ENCODE assay signal across 8 cellular contexts in the genomic region with DNA sequence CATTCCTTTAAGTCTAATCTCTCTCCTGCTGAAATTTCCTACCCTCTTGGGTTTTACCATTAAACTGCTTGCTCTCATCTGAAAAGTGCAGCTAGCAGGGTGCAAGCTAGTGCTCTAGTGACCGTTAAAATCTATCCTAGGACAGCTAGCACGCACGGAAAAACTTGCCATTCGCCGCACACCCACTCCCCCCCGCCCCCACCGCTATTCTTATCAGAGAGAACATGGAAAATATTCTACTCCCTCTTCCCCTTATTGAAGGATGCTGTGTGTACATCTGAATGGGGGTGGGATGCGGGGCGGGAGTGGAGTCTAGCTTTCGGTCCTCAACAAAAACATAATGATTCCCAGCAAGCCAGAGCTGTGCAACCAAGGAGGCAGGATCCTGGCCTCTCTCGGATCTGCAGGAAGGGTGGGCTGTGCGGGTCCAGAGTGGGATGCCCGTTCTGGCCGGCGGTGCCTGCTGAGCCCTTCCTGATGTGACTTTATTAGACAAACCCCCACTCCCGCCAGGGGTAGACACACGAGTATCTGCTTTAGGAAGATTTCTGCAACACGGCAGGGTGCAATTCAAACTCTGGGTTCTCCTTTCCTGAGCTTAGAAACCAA. TPM values are rescaled to one million over a fixed set of nuclear protein-coding genes. Genes with fewer than 3 reads are reported as not detected.
DNase-seq lines count a peak whose midpoint lies in the region; ATAC-seq and TF ChIP-seq lines count a peak whose summit lies in the region.

No MANE protein-coding gene starts in this region.

- H3K36me3 Mint-ChIP-seq in CD4-positive, CD25-positive, alpha-beta regulatory T cell, result no peaks in the 10 kb centered on the region
- H3K36me3 Mint-ChIP-seq in HFFc6 (ENCODE audit: low read depth), result no peaks in the 10 kb centered on the region
- no peaks in the 10 kb centered on the region for H3K36me3 Mint-ChIP-seq in nephron progenitor cell (ENCODE audit: low read depth)

- peaks cover 0 to 27% (median 7%) of the 10 kb centered on the region in 4 donors for H3K4me1 Mint-ChIP-seq in CD4-positive, CD25-positive, alpha-beta regulatory T cell
- H3K4me1 Mint-ChIP-seq in HFFc6 (ENCODE audit: low read depth) (no peaks in the 10 kb centered on the region), nephron progenitor cell (peaks cover 16% of the 10 kb centered on the region)

- H3K27ac ChIP-seq in CD4-positive, CD25-positive, alpha-beta regulatory T cell (ENCODE audit: insufficient read depth, low read length, poor library complexity, severe bottlenecking), result no peak overlapping the region
- no peak overlapping the region for H3K27ac ChIP-seq in brain microvascular endothelial cell

- peaks cover 25% of the 10 kb centered on the region for H3K4me1 ChIP-seq in CD4-positive, CD25-positive, alpha-beta regulatory T cell (ENCODE audit: control insufficient read depth, insufficient read depth, low read length, poor library complexity, severe bottlenecking)

- H3K27me3 ChIP-seq in CD4-positive, CD25-positive, alpha-beta regulatory T cell (ENCODE audit: control insufficient read depth, insufficient read depth, low read length), result peaks cover 29% of the 10 kb centered on the region
- peaks cover 34% of the 10 kb centered on the region for H3K27me3 ChIP-seq in brain microvascular endothelial cell (replicated peaks)

- TF ChIP-seq CTCF in HFFc6 (IDR thresholded peaks at IDR 0.05) (no peak), brain microvascular endothelial cell (IDR thresholded peaks at IDR 0.05; ENCODE audit: low read depth, low read length, missing control alignments) (no peak), nephron progenitor cell (IDR thresholded peaks at IDR 0.05) (no peak)

- no peak for ATAC-seq in CD4-positive, CD25-positive, alpha-beta regulatory T cell (ENCODE audit: low read depth in 2 of 2)

- H3K4me3 ChIP-seq in CD4-positive, CD25-positive, alpha-beta regulatory T cell (ENCODE audit: low read depth, low read length), result no peak overlapping the region
- peak overlapping the region; percentile 46 for H3K4me3 ChIP-seq in brain microvascular endothelial cell (ENCODE audit: low read depth, low read length)

- H3K9me3 Mint-ChIP-seq in CD4-positive, CD25-positive, alpha-beta regulatory T cell, result peaks cover 0 to 3% (median 0%) of the 10 kb centered on the region in 7 donors
- H3K9me3 Mint-ChIP-seq in HFFc6 (no peaks in the 10 kb centered on the region; the same call in 1 of the 2 replicates), nephron progenitor cell (peaks cover 9% of the 10 kb centered on the region)

- in situ Hi-C loops in brain microvascular endothelial cell (cut with HindIII; ENCODE audit: low pct_ligation_motif_present, low sequenced_read_pairs), result no loop called here

- H3K27ac Mint-ChIP-seq in CD4-positive, CD25-positive, alpha-beta regulatory T cell, result no peak overlapping the region
- H3K27ac Mint-ChIP-seq in HFFc6 (no peak overlapping the region), nephron progenitor cell (no peak overlapping the region)

- no peaks in the 10 kb centered on the region for H3K9me3 ChIP-seq in CD4-positive, CD25-positive, alpha-beta regulatory T cell (ENCODE audit: control insufficient read depth in 2 of 2, low read length in 2 of 2)

- H3K36me3 ChIP-seq in CD4-positive, CD25-positive, alpha-beta regulatory T cell (ENCODE audit: control insufficient read depth, insufficient read depth, low read length), result no peaks in the 10 kb centered on the region
- no peaks in the 10 kb centered on the region for H3K36me3 ChIP-seq in brain microvascular endothelial cell (replicated peaks)

- H3K27me3 Mint-ChIP-seq in CD4-positive, CD25-positive, alpha-beta regulatory T cell, result peaks cover 72% of the 10 kb centered on the region
- peaks cover 28% of the 10 kb centered on the region for H3K27me3 Mint-ChIP-seq in HFFc6 (ENCODE audit: insufficient read depth)
- H3K27me3 Mint-ChIP-seq in nephron progenitor cell (ENCODE audit: low read depth, poor library complexity), result peaks cover 75% of the 10 kb centered on the region

- peak overlapping the region; percentile 1 to 58 (median 48) for H3K4me3 Mint-ChIP-seq in CD4-positive, CD25-positive, alpha-beta regulatory T cell
- H3K4me3 Mint-ChIP-seq in HFFc6, result peak overlapping the region; percentile 76
- H3K4me3 Mint-ChIP-seq in nephron progenitor cell, result peak overlapping the region; percentile 65

- DNase-seq in CD4-positive, CD25-positive, alpha-beta regulatory T cell, result no peak
- no peak for DNase-seq in HFFc6
- DNase-seq in brain microvascular endothelial cell, result no peak
- DNase-seq in nephron progenitor cell, result no peak
- no peak for DNase-seq in globus pallidus (ENCODE audit: low spot score)
- DNase-seq in stimulated activated CD8-positive, alpha-beta memory T cell treated with anti-CD3 and anti-CD28 coated beads, Interleukin-4, amount 100 ng/mL, for 48 hours, result no peak
- no peak for DNase-seq in ureter (ENCODE audit: low spot score)
- no peak for DNase-seq in activated CD4-positive, alpha-beta T cell treated with anti-CD3 and anti-CD28 coated beads for 1 hour

RNA-seq across cellular contexts. Expression of a gene that starts 1.1 kb away (rescaled TPM):
- 0.22 TPM for total RNA-seq in CD4-positive, CD25-positive, alpha-beta regulatory T cell
- not detected for polyA plus RNA-seq in CD4-positive, CD25-positive, alpha-beta regulatory T cell
- not detected for total RNA-seq in HFFc6 (2021; fragmentation: NEBNext Ultra II Directional; extraction: Animal tissue kit (Norgen Biotek cat#: 25700))
- total RNA-seq in ureter, result 7.2 TPM
